11 cellular contexts compared by ENCODE assay signal in genomic region chr21:15809818-15810217, GRCh38.
DNase-seq lines count a peak whose midpoint lies in the region; ATAC-seq, FAIRE-seq and TF ChIP-seq lines count a peak whose summit lies in the region.
"Had no signal": no experiment of that assay in that cellular context is flagged by ENCODE, and none has a peak within 500 bp of the region (broad histone marks: within the 10 kb centered on the region; RNA-seq: fewer than 3 reads in every experiment).

No MANE protein-coding gene starts in this region.

- no peaks in the 10 kb centered on the region for H3K79me1 ChIP-seq in H9 (ENCODE audit: insufficient read depth, low read depth, low read length, poor library complexity, severe bottlenecking)

- H3K27me3 ChIP-seq in HepG2 (ENCODE audit: control insufficient read depth in 1 of 2, insufficient read depth in 2 of 2, low read length in 2 of 2) (no peaks in the 10 kb centered on the region), right lobe of liver (no peaks in the 10 kb centered on the region), fibroblast of lung (ENCODE audit: control insufficient read depth, insufficient read depth, low read length) (no peaks in the 10 kb centered on the region), WERI-Rb-1 (ENCODE audit: insufficient read depth, low read depth, severe bottlenecking) (no peaks in the 10 kb centered on the region), H9 (ENCODE audit: insufficient read depth, low read length) (no peaks in the 10 kb centered on the region)

- H3K27me3 Mint-ChIP-seq in H9 (ENCODE audit: low read depth) = no peaks in the 10 kb centered on the region
- H3K27me3 Mint-ChIP-seq: activated naive CD8-positive, alpha-beta T cell treated with anti-CD3 and anti-CD28 coated beads, Interleukin-2, amount 10 ng/mL, durations not matched to agents 7 days and 5 days; naive thymus-derived CD4-positive, alpha-beta T cell had no signal

- no peak overlapping the region for H2BK5ac ChIP-seq in H9 (ENCODE audit: insufficient read length, low read length)

- H3K9ac ChIP-seq in HepG2 (ENCODE audit: insufficient read depth, low read depth, low read length) = no peak overlapping the region
- no peak overlapping the region for H3K9ac ChIP-seq in fibroblast of lung (ENCODE audit: insufficient read depth, low read length)
- H3K9ac ChIP-seq in H9 (ENCODE audit: extremely low read depth, insufficient read length, low read length) = no peak overlapping the region

- FAIRE-seq in HepG2 (lab: Jason Lieb, UNC) = no peak

- H3K4me3 ChIP-seq in HepG2 (replicated peaks in 1 of 3; ENCODE audit: insufficient read depth in 1 of 3, low read depth in 2 of 3, low read length in 3 of 3) (no peak overlapping the region), right lobe of liver (no peak overlapping the region), fibroblast of lung (replicated peaks in 1 of 4; ENCODE audit: control extremely low read depth in 1 of 4, insufficient read depth in 1 of 4, low read depth in 3 of 4, low read length in 4 of 4) (no peak overlapping the region), WERI-Rb-1 (ENCODE audit: low read depth, low read length) (no peak overlapping the region)

- no peak overlapping the region for H4K91ac ChIP-seq in H9 (ENCODE audit: insufficient read length, low read depth, low read length)

- no peak overlapping the region for H4K5ac ChIP-seq in H9 (ENCODE audit: insufficient read length, low read depth, low read length)

- H2BK120ac ChIP-seq in H9 (ENCODE audit: low read depth, low read length, poor library complexity, severe bottlenecking) = no peak overlapping the region

- DNase-seq in HepG2 (ENCODE audit: low spot score) (no peak), right lobe of liver (no peak), NCI-H510A treated with DMSO at 0.1 percent for 48 hours (lab: John Stamatoyannopoulos, UW) (peak; percentile 49), fibroblast of lung (ENCODE audit: low read depth in 2 of 2) (peak; percentile 14 to 83), WERI-Rb-1 (no peak), H9 (no peak), SW 1271 (lab: John Stamatoyannopoulos, UW) (no peak)
- no peak for DNase-seq in stimulated activated CD4-positive, alpha-beta T cell treated with anti-CD3 and anti-CD28 coated beads, Interleukin-2, amount 100 ng/mL, for 24 hours
- DNase-seq: activated naive CD8-positive, alpha-beta T cell treated with anti-CD3 and anti-CD28 coated beads, Interleukin-2, amount 10 ng/mL, durations not matched to agents 7 days and 5 days; naive thymus-derived CD4-positive, alpha-beta T cell had no signal

- H3K36me3 Mint-ChIP-seq in H9 (ENCODE audit: insufficient read depth in 1 of 3, low read depth in 3 of 3) = peaks cover 45 to 49% (median 48%) of the 10 kb centered on the region in 3 experiments

- no peak overlapping the region for H2BK12ac ChIP-seq in H9 (ENCODE audit: insufficient read length, low read depth, low read length)

- H3K79me2 ChIP-seq in HepG2 (ENCODE audit: insufficient read depth, low read length) (no peaks in the 10 kb centered on the region), fibroblast of lung (ENCODE audit: control insufficient read depth, insufficient read depth, low read length) (no peaks in the 10 kb centered on the region), H9 (ENCODE audit: insufficient read depth, low read length) (no peaks in the 10 kb centered on the region)

- no peak overlapping the region for H3K4me3 Mint-ChIP-seq in H9
- H3K4me3 Mint-ChIP-seq: activated naive CD8-positive, alpha-beta T cell treated with anti-CD3 and anti-CD28 coated beads, Interleukin-2, amount 10 ng/mL, durations not matched to agents 7 days and 5 days; naive thymus-derived CD4-positive, alpha-beta T cell; T-helper 1 cell treated with Interleukin-12 subunit alpha and Interleukin-12 subunit beta and Interleukin-4 antibody, amounts not matched to agents 30 μg/mL and 1 μg/mL, for 36 hours had no signal

- TF ChIP-seq EP300 in HepG2 (IDR thresholded peaks at IDR 0.05; ENCODE audit: low read depth in 2 of 2, low read length in 2 of 2) = no peak
- no peak for TF ChIP-seq EP300 in HepG2 (CRISPR knock-in tag; IDR thresholded peaks at IDR 0.05; ENCODE audit: borderline replicate concordance)

- H3K4ac ChIP-seq in H9 (ENCODE audit: low read depth, low read length) = no peak overlapping the region

- no peak overlapping the region for H2AK5ac ChIP-seq in H9 (ENCODE audit: insufficient read length, low read length)

- CTCF ChIA-PET in HepG2 (lab: Yijun Ruan, JAX; ENCODE audit: low intra/inter-chr PET ratio, low total read pairs) = no interaction called here

- no peak overlapping the region for H3K4me2 ChIP-seq in HepG2 (ENCODE audit: low read depth, low read length)
- no peak overlapping the region for H3K4me2 ChIP-seq in fibroblast of lung (ENCODE audit: extremely low read depth, insufficient read depth, low read length)
- no peak overlapping the region for H3K4me2 ChIP-seq in H9 (ENCODE audit: insufficient read depth, insufficient read length, low read length)

- no peak overlapping the region for H3K14ac ChIP-seq in H9 (ENCODE audit: insufficient read depth, low read length)

- H3K4me1 ChIP-seq in HepG2 (ENCODE audit: insufficient read depth, low read length) (no peaks in the 10 kb centered on the region), right lobe of liver (no peaks in the 10 kb centered on the region), fibroblast of lung (ENCODE audit: control insufficient read depth, extremely low read depth, insufficient read depth, low read length) (no peaks in the 10 kb centered on the region), H9 (ENCODE audit: insufficient read depth, low read length) (no peaks in the 10 kb centered on the region)

- TF ChIP-seq RAD21 in HepG2 (CRISPR knock-in tag; IDR thresholded peaks at IDR 0.05) = no peak

- no peaks in the 10 kb centered on the region for H3K23me2 ChIP-seq in H9 (ENCODE audit: insufficient read length, low read depth, low read length, poor library complexity, severe bottlenecking)

- H2AFZ ChIP-seq in HepG2 (ENCODE audit: low read length) = no peak overlapping the region
- no peak overlapping the region for H2AFZ ChIP-seq in fibroblast of lung (ENCODE audit: low read length)
- no peak overlapping the region for H2AFZ ChIP-seq in H9 (ENCODE audit: low read length)

- peaks cover 5 to 8% of the 10 kb centered on the region in 2 experiments; a peak in 3 of 4 replicates for H3K4me1 Mint-ChIP-seq in H9

- H3K23ac ChIP-seq in H9 (ENCODE audit: insufficient read length, low read depth, low read length) = no peak overlapping the region

- TF ChIP-seq POLR2A in HepG2 (IDR thresholded peaks at IDR 0.05; ENCODE audit: insufficient read depth in 1 of 2, low read depth in 2 of 2, low read length in 2 of 2) (no peak), right lobe of liver (IDR thresholded peaks at IDR 0.05) (no peak)

- no peak overlapping the region for H4K8ac ChIP-seq in H9 (replicated peaks; ENCODE audit: insufficient read length, low read depth, low read length)

- TSS peak; percentile 8 for BruUV-seq in HepG2 (replicated peaks; lab: Mats Ljungman, UMichigan)

- no peak overlapping the region for H3K56ac ChIP-seq in H9 (ENCODE audit: insufficient read length, low read depth, low read length)

- H3T11ph ChIP-seq in H9 (ENCODE audit: low read length) = no peak overlapping the region

- H3K27ac ChIP-seq in HepG2 (ENCODE audit: extremely low read length, insufficient read depth, low read length) = no peak overlapping the region
- no peak overlapping the region for H3K27ac ChIP-seq in right lobe of liver
- H3K27ac ChIP-seq in fibroblast of lung (ENCODE audit: insufficient read depth, low read length) = no peak overlapping the region
- no peak overlapping the region for H3K27ac ChIP-seq in WERI-Rb-1
- H3K27ac ChIP-seq in H9 (ENCODE audit: insufficient read length, low read depth, low read length) = no peak overlapping the region

- POLR2A ChIA-PET in HepG2 (lab: Yijun Ruan, JAX) = no interaction called here

- H2BK15ac ChIP-seq in H9 (ENCODE audit: low read depth, low read length) = no peak overlapping the region

- 89% methylated on average over 3 of the region's 3 CpGs for WGBS in HepG2 (ENCODE audit: low lambda C conversion rate)
- 68% methylated on average over 3 of the region's 3 CpGs for WGBS in right lobe of liver (ENCODE audit: insufficient coverage, low coverage, low lambda C conversion rate, missing lambda C conversion rate)
- WGBS in H9 (ENCODE audit: extremely low coverage, insufficient read length, low lambda C conversion rate) = no CpG with 5 or more reads among the region's 3 CpGs

- intact Hi-C loops in HepG2 (cut with micrococcal nuclease; ENCODE audit: unreplicated experiment) (no loop called here), right lobe of liver (cut with DNase I) (no loop called here)

- TF ChIP-seq CTCF in HepG2 (CRISPR knock-in tag; IDR thresholded peaks at IDR 0.05) (no peak), right lobe of liver (IDR thresholded peaks at IDR 0.05) (no peak), fibroblast of lung (conservative IDR thresholded peaks at IDR 0.05 in 1 of 2, IDR thresholded peaks at IDR 0.05 in 1 of 2; ENCODE audit: low read depth in 1 of 2, low read length in 2 of 2) (no peak), WERI-Rb-1 (IDR thresholded peaks at IDR 0.05; ENCODE audit: low read depth, low read length) (no peak), H9 (conservative IDR thresholded peaks at IDR 0.05) (no peak)

- ATAC-seq in HepG2 (no peak), right lobe of liver (no peak)
- ATAC-seq: naive thymus-derived CD4-positive, alpha-beta T cell had no signal

- peaks cover 0 to 10% of the 10 kb centered on the region in 2 experiments; a peak in 1 of 5 replicates for H3K36me3 ChIP-seq in HepG2 (replicated peaks in 1 of 2; ENCODE audit: control insufficient read depth in 1 of 2, insufficient read depth in 2 of 2, low read length in 2 of 2)
- no peaks in the 10 kb centered on the region for H3K36me3 ChIP-seq in right lobe of liver
- H3K36me3 ChIP-seq in fibroblast of lung (ENCODE audit: control insufficient read depth, insufficient read depth, low read length) = no peaks in the 10 kb centered on the region
- H3K36me3 ChIP-seq in WERI-Rb-1 = no peaks in the 10 kb centered on the region

- H3K9me3 Mint-ChIP-seq in H9 = peaks cover 20 to 21% of the 10 kb centered on the region in 2 experiments

- H4K20me1 ChIP-seq in HepG2 (ENCODE audit: insufficient read depth, low read length) (no peaks in the 10 kb centered on the region), fibroblast of lung (ENCODE audit: control insufficient read depth, extremely low read depth, insufficient read depth, low read length) (no peaks in the 10 kb centered on the region), H9 (ENCODE audit: control insufficient read depth, insufficient read depth, insufficient read length) (no peaks in the 10 kb centered on the region)

- in situ Hi-C loops in HepG2 (cut with HindIII; ENCODE audit: extremely low pct_ligation_motif_present, low pct_unique_long_range_greater_than_20kb) = no loop called here

- no peak overlapping the region for H3K18ac ChIP-seq in H9 (ENCODE audit: insufficient read length, low read depth, low read length)

- H3K9me3 ChIP-seq in HepG2 (ENCODE audit: low read length) = peaks cover 3% of the 10 kb centered on the region; the same call in 1 of the 2 replicates
- H3K9me3 ChIP-seq in right lobe of liver = no peaks in the 10 kb centered on the region
- H3K9me3 ChIP-seq in fibroblast of lung (ENCODE audit: control insufficient read depth, insufficient read depth, low read depth, low read length) = no peaks in the 10 kb centered on the region
- H3K9me3 ChIP-seq in WERI-Rb-1 (ENCODE audit: severe bottlenecking) = no peaks in the 10 kb centered on the region
- peaks cover 2% of the 10 kb centered on the region for H3K9me3 ChIP-seq in H9 (ENCODE audit: control insufficient read depth, low read depth, low read length)

- no peak overlapping the region for H2BK20ac ChIP-seq in H9 (ENCODE audit: low read depth, low read length, poor library complexity, severe bottlenecking)

- no peak overlapping the region for H3K27ac Mint-ChIP-seq in H9
- H3K27ac Mint-ChIP-seq: activated naive CD8-positive, alpha-beta T cell treated with anti-CD3 and anti-CD28 coated beads, Interleukin-2, amount 10 ng/mL, durations not matched to agents 7 days and 5 days; T-helper 1 cell treated with Interleukin-12 subunit alpha and Interleukin-12 subunit beta and Interleukin-4 antibody, amounts not matched to agents 30 μg/mL and 1 μg/mL, for 36 hours had no signal

Comparison
In these comparisons a context has a peak if more than half of its experiments do, and no peak if none do; other contexts are left out.
1. DNase-seq: peak in NCI-H510A treated with DMSO at 0.1 percent for 48 hours (single experiment) and fibroblast of lung (2 of 2); none in HepG2 (single experiment), right lobe of liver (0 of 3), WERI-Rb-1 (single experiment), stimulated activated CD4-positive, alpha-beta T cell treated with anti-CD3 and anti-CD28 coated beads, Interleukin-2, amount 100 ng/mL, for 24 hours (0 of 2), H9 (single experiment) and SW 1271 (0 of 2).